26 cellular contexts compared by ENCODE assay signal in genomic region chr4:168362025-168362401, GRCh38.
"Had no signal": no experiment of that assay in that cellular context is flagged by ENCODE, and none has a peak within 500 bp of the region (broad histone marks: within the 10 kb centered on the region; RNA-seq: fewer than 3 reads in every experiment).

No MANE protein-coding gene starts in this region.

- H3K4me1 Mint-ChIP-seq: nephron progenitor cell; stimulated activated memory B cell treated with anti-CD40 and anti-IgM and Interleukin-4, amounts not matched to agents 10 μg/mL and 1 μg/mL and 100 μg/mL, for 72 hours had no signal

- ATAC-seq: gastrocnemius medialis; naive thymus-derived CD4-positive, alpha-beta T cell; psoas muscle; right lobe of liver; stimulated activated memory B cell treated with anti-CD40 and anti-IgM and Interleukin-4, amounts not matched to agents 10 μg/mL and 1 μg/mL and 100 μg/mL, for 72 hours; upper lobe of right lung had no signal

- H3K27ac ChIP-seq: colonic mucosa, gastrocnemius medialis, left ventricle myocardium inferior, neutrophil, psoas muscle, right lobe of liver, spleen, testis, tibial nerve, upper lobe of right lung, vagina had no signal

- H3K36me3 ChIP-seq: colonic mucosa had no signal

- H3K4me3 Mint-ChIP-seq: naive thymus-derived CD4-positive, alpha-beta T cell; nephron progenitor cell; stimulated activated memory B cell treated with anti-CD40 and anti-IgM and Interleukin-4, amounts not matched to agents 10 μg/mL and 1 μg/mL and 100 μg/mL, for 72 hours; stimulated activated naive CD8-positive, alpha-beta T cell treated with anti-CD3 and anti-CD28 coated beads, Interleukin-15, Interleukin-2, amounts not matched to agents 100 ng/mL and 50 ng/mL, for 24 hours had no signal

- DNase-seq: colonic mucosa; dermis blood vessel endothelial cell; effector CD4-positive, alpha-beta T cell; gastrocnemius medialis; glutamatergic neuron; islet precursor cell; left ventricle myocardium inferior; mesenchymal stem cell; midbrain; naive thymus-derived CD4-positive, alpha-beta T cell; nephron progenitor cell; psoas muscle; retina; right lobe of liver; spleen; stimulated activated CD4-positive, alpha-beta T cell treated with anti-CD3 and anti-CD28 coated beads, Interleukin-15, amount 100 ng/mL, for 24 hours; stimulated activated CD4-positive, alpha-beta T cell treated with anti-CD3 and anti-CD28 coated beads, Interleukin-1b, Interleukin-23, amount 100 ng/mL, for 48 hours; stimulated activated CD4-positive, alpha-beta T cell treated with anti-CD3 and anti-CD28 coated beads, Interleukin-4, amount 100 ng/mL, for 24 hours; testis; upper lobe of right lung had no signal

- H3K4me3 ChIP-seq: colonic mucosa, gastrocnemius medialis, left ventricle myocardium inferior, lung, psoas muscle, right lobe of liver, spleen, testis, tibial nerve, upper lobe of right lung, vagina had no signal

- H3K9me3 ChIP-seq: colonic mucosa, gastrocnemius medialis, neutrophil, psoas muscle, right lobe of liver, testis, upper lobe of right lung, vagina had no signal

- H3K27me3 ChIP-seq: colonic mucosa, gastrocnemius medialis, neutrophil, right lobe of liver, spleen, testis, tibial nerve, upper lobe of right lung, vagina had no signal

- H3K27ac Mint-ChIP-seq: naive thymus-derived CD4-positive, alpha-beta T cell; nephron progenitor cell; stimulated activated memory B cell treated with anti-CD40 and anti-IgM and Interleukin-4, amounts not matched to agents 10 μg/mL and 1 μg/mL and 100 μg/mL, for 72 hours; stimulated activated naive CD8-positive, alpha-beta T cell treated with anti-CD3 and anti-CD28 coated beads, Interleukin-15, Interleukin-2, amounts not matched to agents 100 ng/mL and 50 ng/mL, for 24 hours had no signal

- H3K4me1 ChIP-seq: colonic mucosa, gastrocnemius medialis, left ventricle myocardium inferior, psoas muscle, right lobe of liver, spleen, testis, tibial nerve, upper lobe of right lung, vagina had no signal

- H3K27me3 Mint-ChIP-seq: naive thymus-derived CD4-positive, alpha-beta T cell; stimulated activated memory B cell treated with anti-CD40 and anti-IgM and Interleukin-4, amounts not matched to agents 10 μg/mL and 1 μg/mL and 100 μg/mL, for 72 hours; stimulated activated naive CD8-positive, alpha-beta T cell treated with anti-CD3 and anti-CD28 coated beads, Interleukin-15, Interleukin-2, amounts not matched to agents 100 ng/mL and 50 ng/mL, for 24 hours had no signal

- H3K9me3 Mint-ChIP-seq: stimulated activated memory B cell treated with anti-CD40 and anti-IgM and Interleukin-4, amounts not matched to agents 10 μg/mL and 1 μg/mL and 100 μg/mL, for 72 hours had no signal
